In genomic region chr19:15194938-15195337, GRCh38 we compare ENCODE assay signal across 9 cellular contexts. TPM values are rescaled to one million over a fixed set of nuclear protein-coding genes. Genes with fewer than 3 reads are reported as not detected.
DNase-seq lines count a peak whose midpoint lies in the region; ATAC-seq and TF ChIP-seq lines count a peak whose summit lies in the region.
"Had no signal": no experiment of that assay in that cellular context is flagged by ENCODE, and none has a peak within 500 bp of the region (broad histone marks: within the 10 kb centered on the region; RNA-seq: fewer than 3 reads in every experiment).

No MANE protein-coding gene starts in this region.

- H3K4me2 ChIP-seq in mesenchymal stem cell (ENCODE audit: low read length, poor library complexity, severe bottlenecking), result no peak overlapping the region

- no peak for DNase-seq in activated T-cell treated with anti-CD3 and anti-CD28 coated beads, Interleukin-2, amount 50 U/mL, for 72 hours
- DNase-seq in activated T-cell treated with anti-CD3 and anti-CD28 coated beads, Interleukin-2, amount 50 U/mL, for 4 hours, result no peak
- no peak for DNase-seq in mesenchymal stem cell
- no peak for DNase-seq in uterus
- DNase-seq in NCI-H1417 treated with DMSO at 0.1 percent for 48 hours (lab: John Stamatoyannopoulos, UW), result no peak
- DNase-seq in 8988T, result no peak
- DNase-seq: CD4-positive, CD25-positive, alpha-beta regulatory T cell had no signal

- no peak for TF ChIP-seq CTCF in uterus (IDR thresholded peaks at IDR 0.05)

- H3K27ac Mint-ChIP-seq in activated T-cell treated with anti-CD3 and anti-CD28 coated beads, Interleukin-2, amount 50 U/mL, for 72 hours, result no peak overlapping the region
- H3K27ac Mint-ChIP-seq: CD4-positive, CD25-positive, alpha-beta regulatory T cell had no signal

- 76 to 82% methylated on average over 6 of the region's 6 CpGs for WGBS in ectodermal cell, 2 experiments
- WGBS in mesenchymal stem cell, result 87% methylated on average over 6 of the region's 6 CpGs

- no peaks in the 10 kb centered on the region for H3K79me1 ChIP-seq in mesenchymal stem cell (replicated peaks; ENCODE audit: low read length, poor library complexity, severe bottlenecking)

- H3K36me3 ChIP-seq in ectodermal cell (ENCODE audit: control insufficient read depth, insufficient read depth, low read length) (peaks cover 31% of the 10 kb centered on the region), mesenchymal stem cell (ENCODE audit: control insufficient read depth in 1 of 2, insufficient read depth in 2 of 2, low read depth in 1 of 2, low read length in 2 of 2) (peaks cover 9 to 17% of the 10 kb centered on the region in 2 experiments), uterus (no peaks in the 10 kb centered on the region)

- H2AK5ac ChIP-seq in mesenchymal stem cell (ENCODE audit: low read length, severe bottlenecking), result no peak overlapping the region

- H4K8ac ChIP-seq in mesenchymal stem cell (ENCODE audit: low read length), result peak overlapping the region; percentile 27

- H2BK5ac ChIP-seq in mesenchymal stem cell (ENCODE audit: low read depth, low read length, poor library complexity, severe bottlenecking), result no peak overlapping the region

- peaks cover 0 to 3% of the 10 kb centered on the region in 2 donors for H3K36me3 Mint-ChIP-seq in activated T-cell treated with anti-CD3 and anti-CD28 coated beads, Interleukin-2, amount 50 U/mL, for 72 hours (ENCODE audit: insufficient read depth in 2 of 2)
- no peaks in the 10 kb centered on the region for H3K36me3 Mint-ChIP-seq in activated T-cell treated with anti-CD3 and anti-CD28 coated beads, Interleukin-2, amount 50 U/mL, for 4 hours (ENCODE audit: insufficient read depth)
- H3K36me3 Mint-ChIP-seq: CD4-positive, CD25-positive, alpha-beta regulatory T cell had no signal

- H3K27me3 ChIP-seq in ectodermal cell (ENCODE audit: control insufficient read depth, insufficient read depth, low read length, poor library complexity, severe bottlenecking), result no peaks in the 10 kb centered on the region
- peaks cover 3 to 27% of the 10 kb centered on the region in 2 experiments for H3K27me3 ChIP-seq in mesenchymal stem cell (ENCODE audit: control insufficient read depth in 1 of 2, insufficient read depth in 1 of 2, low read length in 2 of 2)
- no peaks in the 10 kb centered on the region for H3K27me3 ChIP-seq in uterus

- peak in 1 of 2 donors; percentile 8 for ATAC-seq in activated T-cell treated with anti-CD3 and anti-CD28 coated beads, Interleukin-2, amount 50 U/mL, for 72 hours (replicated peaks in 1 of 2)
- ATAC-seq in activated T-cell treated with anti-CD3 and anti-CD28 coated beads, Interleukin-2, amount 50 U/mL, for 4 hours, result no peak
- no peak for ATAC-seq in GM19463 (IDR thresholded peaks at IDR 0.05; ENCODE audit: unreplicated experiment)

- H3K23ac ChIP-seq in mesenchymal stem cell (ENCODE audit: low read length in 2 of 2), result no peak overlapping the region

- H2BK12ac ChIP-seq in mesenchymal stem cell (ENCODE audit: low read length in 2 of 2), result no peak overlapping the region

- intact Hi-C loops in uterus (cut with DNase I; ENCODE audit: low total_unique reads), result loop anchor here (10.0 kb wide), 1 partner anchor 60 kb away; no protein-coding TSS in a partner anchor

- peaks cover 9% of the 10 kb centered on the region for H3K4me1 Mint-ChIP-seq in activated T-cell treated with anti-CD3 and anti-CD28 coated beads, Interleukin-2, amount 50 U/mL, for 72 hours (ENCODE audit: low read depth)
- peaks cover 21% of the 10 kb centered on the region for H3K4me1 Mint-ChIP-seq in activated T-cell treated with anti-CD3 and anti-CD28 coated beads, Interleukin-2, amount 50 U/mL, for 4 hours (ENCODE audit: low read depth)

- H3K27ac ChIP-seq in ectodermal cell (ENCODE audit: insufficient read depth, low read depth, low read length, poor library complexity, severe bottlenecking), result no peak overlapping the region
- H3K27ac ChIP-seq in mesenchymal stem cell (ENCODE audit: low read length, poor library complexity, severe bottlenecking), result no peak overlapping the region
- H3K27ac ChIP-seq in uterus, result peak overlapping the region; percentile 51 to 53

- no peak overlapping the region for H3K14ac ChIP-seq in mesenchymal stem cell (ENCODE audit: low read length in 2 of 2)

- H2BK120ac ChIP-seq in mesenchymal stem cell (ENCODE audit: low read depth, low read length), result no peak overlapping the region

- H4K91ac ChIP-seq in mesenchymal stem cell (ENCODE audit: low read length), result peak overlapping the region; percentile 34

- H3K4me3 Mint-ChIP-seq in activated T-cell treated with anti-CD3 and anti-CD28 coated beads, Interleukin-2, amount 50 U/mL, for 72 hours, result peak overlapping the region; percentile 28 to 33
- no peak overlapping the region for H3K4me3 Mint-ChIP-seq in activated T-cell treated with anti-CD3 and anti-CD28 coated beads, Interleukin-2, amount 50 U/mL, for 4 hours

- no peak for TF ChIP-seq POLR2A in uterus (IDR thresholded peaks at IDR 0.05)

- H3K4ac ChIP-seq in mesenchymal stem cell (ENCODE audit: low read depth in 1 of 2, low read length in 2 of 2), result no peak overlapping the region

- H3K18ac ChIP-seq in mesenchymal stem cell (ENCODE audit: low read depth in 1 of 2, low read length in 2 of 2), result no peak overlapping the region

- no peaks in the 10 kb centered on the region for H3K9me3 Mint-ChIP-seq in activated T-cell treated with anti-CD3 and anti-CD28 coated beads, Interleukin-2, amount 50 U/mL, for 72 hours
- H3K9me3 Mint-ChIP-seq in activated T-cell treated with anti-CD3 and anti-CD28 coated beads, Interleukin-2, amount 50 U/mL, for 4 hours, result no peaks in the 10 kb centered on the region

- peak overlapping the region; percentile 42 for H3K4me3 ChIP-seq in ectodermal cell (ENCODE audit: insufficient read depth, low read depth, low read length)
- peak overlapping the region in 1 of 2 experiments; percentile 41 for H3K4me3 ChIP-seq in mesenchymal stem cell (ENCODE audit: insufficient read depth in 1 of 2, low read depth in 1 of 2, low read length in 2 of 2)
- peak overlapping the region in 1 of 2 donors; percentile 7 for H3K4me3 ChIP-seq in uterus

- peaks cover 46% of the 10 kb centered on the region for H3K27me3 Mint-ChIP-seq in activated T-cell treated with anti-CD3 and anti-CD28 coated beads, Interleukin-2, amount 50 U/mL, for 72 hours (ENCODE audit: low read depth)
- peaks cover 72% of the 10 kb centered on the region for H3K27me3 Mint-ChIP-seq in activated T-cell treated with anti-CD3 and anti-CD28 coated beads, Interleukin-2, amount 50 U/mL, for 4 hours (ENCODE audit: low read depth)

- H3K4me1 ChIP-seq in ectodermal cell (ENCODE audit: control insufficient read depth, insufficient read depth, low read length), result peaks cover 8% of the 10 kb centered on the region
- H3K4me1 ChIP-seq in mesenchymal stem cell (ENCODE audit: control insufficient read depth, insufficient read depth, low read depth, low read length), result peaks cover 28% of the 10 kb centered on the region
- H3K4me1 ChIP-seq in uterus, result peaks cover 0 to 8% of the 10 kb centered on the region in 2 donors

- no peak overlapping the region for H2AFZ ChIP-seq in mesenchymal stem cell (ENCODE audit: low read depth, low read length)

- H3K9me3 ChIP-seq in ectodermal cell (ENCODE audit: control insufficient read depth, low read length) (no peaks in the 10 kb centered on the region), mesenchymal stem cell (ENCODE audit: control insufficient read depth, low read length) (no peaks in the 10 kb centered on the region), uterus (no peaks in the 10 kb centered on the region)

- H2BK15ac ChIP-seq in mesenchymal stem cell (ENCODE audit: low read depth, poor library complexity, severe bottlenecking), result no peak overlapping the region

- H3K9ac ChIP-seq in mesenchymal stem cell (ENCODE audit: low read length), result peak overlapping the region; percentile 57

RNA-seq across cellular contexts. Expression of gene NOTCH3, which starts 5.9 kb away (rescaled TPM):
- under 1 TPM; 0.02 TPM for total RNA-seq in activated T-cell treated with anti-CD3 and anti-CD28 coated beads, Interleukin-2, amount 50 U/mL, for 72 hours
- total RNA-seq in activated T-cell treated with anti-CD3 and anti-CD28 coated beads, Interleukin-2, amount 50 U/mL, for 4 hours, result under 1 TPM; 0.16 to 0.27 (median 0.18) TPM
- 86.2 TPM for polyA plus RNA-seq in ectodermal cell (2013, experiment 1 of 4)
- 106 TPM for polyA plus RNA-seq in ectodermal cell (2013, experiment 2 of 4)
- polyA plus RNA-seq in ectodermal cell (2013, experiment 3 of 4), result 83.2 TPM
- polyA plus RNA-seq in ectodermal cell (2013, experiment 4 of 4), result 89.4 TPM
- polyA plus RNA-seq in mesenchymal stem cell (2013, experiment 1 of 2), result 30.2 TPM
- 28.8 TPM for polyA plus RNA-seq in mesenchymal stem cell (2013, experiment 2 of 2)
- 100 to 1,000 TPM in 2 of 4 donors, 10 to 100 TPM in 1, 1 to 10 TPM in 1; 9.4 to 166 (median 96.9) TPM for total RNA-seq in uterus
- total RNA-seq: CD4-positive, CD25-positive, alpha-beta regulatory T cell had no signal
- polyA plus RNA-seq: CD4-positive, CD25-positive, alpha-beta regulatory T cell had no signal

RNA-seq across cellular contexts. Expression of gene EPHX3, which starts 37.3 kb away (rescaled TPM):
- under 1 TPM; 0.16 to 0.62 TPM for total RNA-seq in activated T-cell treated with anti-CD3 and anti-CD28 coated beads, Interleukin-2, amount 50 U/mL, for 72 hours
- total RNA-seq in activated T-cell treated with anti-CD3 and anti-CD28 coated beads, Interleukin-2, amount 50 U/mL, for 4 hours, result under 1 TPM in 1 of 3 donors, not detected in 2; 0.29 TPM
- 6.4 TPM for polyA plus RNA-seq in ectodermal cell (2013, experiment 1 of 4)
- polyA plus RNA-seq in ectodermal cell (2013, experiment 2 of 4), result 5.5 TPM
- 5.9 TPM for polyA plus RNA-seq in ectodermal cell (2013, experiment 3 of 4)
- polyA plus RNA-seq in ectodermal cell (2013, experiment 4 of 4), result 5.3 TPM
- 0.01 TPM for polyA plus RNA-seq in mesenchymal stem cell (2013, experiment 1 of 2)
- polyA plus RNA-seq in mesenchymal stem cell (2013, experiment 2 of 2), result not detected
- total RNA-seq in uterus, result under 1 TPM in 2 of 4 donors, not detected in 2; 0.35 to 0.64 TPM
- polyA plus RNA-seq: CD4-positive, CD25-positive, alpha-beta regulatory T cell had no signal

Comparison
In these comparisons a context has a peak if more than half of its experiments do, and no peak if none do; other contexts are left out.
1. H3K27ac ChIP-seq: peak in uterus (2 of 2); none in ectodermal cell (single experiment) and mesenchymal stem cell (single experiment).
2. RNA of gene NOTCH3, which starts 5.9 kb away (total RNA-seq): 9.4 to 166 TPM in uterus; 0.16 to 0.27 TPM in activated T-cell treated with anti-CD3 and anti-CD28 coated beads, Interleukin-2, amount 50 U/mL, for 4 hours and 0.02 TPM in activated T-cell treated with anti-CD3 and anti-CD28 coated beads, Interleukin-2, amount 50 U/mL, for 72 hours; every median in the first group is over 4 times any median in the second.